ENCODE assay signal across 8 cellular contexts in genomic region chr2:96251721-96252292, GRCh38. TPM values are rescaled to one million over a fixed set of nuclear protein-coding genes. Genes with fewer than 3 reads are reported as not detected.
DNase-seq lines count a peak whose midpoint lies in the region; ATAC-seq and TF ChIP-seq lines count a peak whose summit lies in the region.

No MANE protein-coding gene starts in this region.

- no peaks in the 10 kb centered on the region for H3K27me3 ChIP-seq in breast epithelium
- no peaks in the 10 kb centered on the region for H3K27me3 ChIP-seq in thyroid gland

- DNase-seq in Ammon's horn (ENCODE audit: low spot score) (peak; percentile 77), NB4 (ENCODE audit: low read depth) (peak; percentile 58), breast epithelium (ENCODE audit: low spot score in 2 of 2) (peak; percentile 74 to 87), kidney tubule cell (ENCODE audit: low spot score) (peak; percentile 95), thyroid gland (peak; percentile 37 to 58), NCI-H1092 (lab: John Stamatoyannopoulos, UW) (no peak)
- no peak for DNase-seq in NK-92 treated with Interleukin-12 subunit alpha and Interleukin-12 subunit beta, amount 100 ng/mL, for 24 hours (lab: John Stamatoyannopoulos, UW)

- no peak for TF ChIP-seq POLR2A in NB4 (IDR thresholded peaks at IDR 0.05; ENCODE audit: extremely low read depth, insufficient read length)
- TF ChIP-seq POLR2A in breast epithelium (IDR thresholded peaks at IDR 0.05), result no peak
- TF ChIP-seq POLR2A in thyroid gland (IDR thresholded peaks at IDR 0.05), result no peak

- no peak for ATAC-seq in GM21367 (IDR thresholded peaks at IDR 0.05; ENCODE audit: unreplicated experiment)

- intact Hi-C loops in breast epithelium (cut with DNase I; ENCODE audit: low total_unique reads) (loop anchor here (2.0 kb wide), 1 partner anchor 39 kb away; no protein-coding TSS in a partner anchor), thyroid gland (cut with DNase I) (no loop called here)

- WGBS in thyroid gland, 2 donors, result 72 to 75% methylated on average over 5 to 6 of the region's 6 CpGs

- H3K9me3 ChIP-seq in breast epithelium (no peaks in the 10 kb centered on the region), thyroid gland (no peaks in the 10 kb centered on the region)

- H3K27ac ChIP-seq in breast epithelium (peak overlapping the region; percentile 52 to 53), thyroid gland (peak overlapping the region in 2 of 3 donors; percentile 43 to 65)

- TF ChIP-seq CTCF in NB4 (IDR thresholded peaks at IDR 0.05; ENCODE audit: low read depth, low read length) (no peak), breast epithelium (IDR thresholded peaks at IDR 0.05) (no peak), thyroid gland (IDR thresholded peaks at IDR 0.05) (no peak)

- H3K4me1 ChIP-seq in breast epithelium, result no peaks in the 10 kb centered on the region
- H3K4me1 ChIP-seq in thyroid gland, result peaks cover 0 to 19% of the 10 kb centered on the region in 2 donors

- H3K36me3 ChIP-seq in breast epithelium (peaks cover 11% of the 10 kb centered on the region), thyroid gland (peaks cover 30 to 41% of the 10 kb centered on the region in 2 donors)

- H3K4me3 ChIP-seq in NB4 (ENCODE audit: low read depth, low read length), result no peak overlapping the region
- no peak overlapping the region for H3K4me3 ChIP-seq in breast epithelium
- no peak overlapping the region for H3K4me3 ChIP-seq in thyroid gland (replicated peaks in 1 of 3)

RNA-seq across cellular contexts. Expression of gene TMEM127, which starts 14.0 kb away (rescaled TPM):
- 10 to 100 TPM; 31.1 to 44.5 (median 35.2) TPM for total RNA-seq in breast epithelium
- 10 to 100 TPM; 45.7 to 53.6 (median 48.7) TPM for total RNA-seq in thyroid gland

RNA-seq across cellular contexts. Expression of gene CIAO1, which starts 14.2 kb away (rescaled TPM):
- total RNA-seq in breast epithelium (100 to 1,000 TPM; 119 to 131 (median 127) TPM), thyroid gland (100 to 1,000 TPM in 3 of 4 donors, 10 to 100 TPM in 1; 83.8 to 149 (median 119) TPM)

RNA-seq across cellular contexts. Expression of gene STARD7, which starts 43.2 kb away (rescaled TPM):
- total RNA-seq in breast epithelium, result 100 to 1,000 TPM in 1 of 3 donors, 10 to 100 TPM in 2; 84.9 to 133 (median 96.3) TPM
- 100 to 1,000 TPM; 211 to 292 (median 266) TPM for total RNA-seq in thyroid gland

RNA-seq across cellular contexts. Expression of gene SNRNP200, which starts 53.5 kb away (rescaled TPM):
- total RNA-seq in breast epithelium (100 to 1,000 TPM in 2 of 3 donors, 10 to 100 TPM in 1; 99.4 to 111 (median 109) TPM), thyroid gland (100 to 1,000 TPM in 3 of 4 donors, 10 to 100 TPM in 1; 85.3 to 123 (median 104) TPM)

Comparison
In these comparisons a context has a peak if more than half of its experiments do, and no peak if none do; other contexts are left out.
1. DNase-seq: peak in Ammon's horn (single experiment), NB4 (single experiment), breast epithelium (2 of 2), kidney tubule cell (single experiment) and thyroid gland (2 of 2); none in NK-92 treated with Interleukin-12 subunit alpha and Interleukin-12 subunit beta, amount 100 ng/mL, for 24 hours (single experiment) and NCI-H1092 (single experiment).